In the genomic region with DNA sequence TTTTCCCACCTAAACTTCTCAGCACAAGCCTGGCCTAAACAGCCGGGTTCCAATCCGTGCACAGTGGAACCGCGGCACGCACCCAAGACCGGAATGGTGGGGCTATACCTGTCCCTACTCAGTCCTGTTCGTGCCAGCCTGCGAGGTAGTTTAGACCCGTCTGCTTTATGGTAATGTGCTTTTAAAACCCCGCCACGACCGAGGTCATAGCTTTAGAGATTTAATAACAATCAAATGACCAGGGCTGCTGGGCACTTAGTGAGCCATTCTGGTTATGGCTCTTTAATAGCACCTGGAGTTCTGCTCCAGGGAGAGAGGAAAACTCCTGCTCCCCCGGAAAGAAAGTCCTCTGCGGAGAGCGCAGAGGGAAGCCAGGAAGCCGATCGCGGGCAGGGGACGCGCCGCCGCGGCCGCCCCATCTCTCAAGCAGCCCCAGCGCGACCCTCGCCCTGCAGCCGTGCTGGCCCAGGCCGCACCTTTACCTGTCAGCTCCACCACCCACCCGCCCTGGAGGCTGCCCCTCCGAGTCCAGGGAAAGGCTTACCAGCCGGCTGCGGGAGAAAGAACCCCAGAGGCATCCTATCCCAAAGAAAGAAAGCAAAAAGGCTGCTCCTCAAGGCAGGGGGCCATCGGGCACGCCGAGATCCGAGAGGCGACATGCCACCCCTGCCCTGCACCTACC, we compare ENCODE assay signal across 8 cellular contexts. TPM values are rescaled to one million over a fixed set of nuclear protein-coding genes. Genes with fewer than 3 reads are reported as not detected.
DNase-seq lines count a peak whose midpoint lies in the region; ATAC-seq and TF ChIP-seq lines count a peak whose summit lies in the region.

No MANE protein-coding gene starts in this region.

- peak overlapping the region; percentile 89 to 99 (median 96) for H3K4me3 Mint-ChIP-seq in CD4-positive, CD25-positive, alpha-beta regulatory T cell
- peak overlapping the region; percentile 91 to 99 (median 94) for H3K4me3 Mint-ChIP-seq in brain

- H3K9me3 Mint-ChIP-seq in CD4-positive, CD25-positive, alpha-beta regulatory T cell = no peaks in the 10 kb centered on the region
- no peaks in the 10 kb centered on the region for H3K9me3 Mint-ChIP-seq in brain

- ATAC-seq in CD4-positive, CD25-positive, alpha-beta regulatory T cell (ENCODE audit: low read depth in 2 of 2) = no peak
- ATAC-seq in GM19395 (IDR thresholded peaks at IDR 0.05; ENCODE audit: unreplicated experiment) (peak; percentile 37), HG03432 (IDR thresholded peaks at IDR 0.05; ENCODE audit: unreplicated experiment) (peak; percentile 34)

- peak overlapping the region; percentile 72 for H3K27ac ChIP-seq in CD4-positive, CD25-positive, alpha-beta regulatory T cell (ENCODE audit: insufficient read depth, low read length, poor library complexity, severe bottlenecking)
- H3K27ac ChIP-seq in iPS-20b (ENCODE audit: low read length) = no peak overlapping the region

- H3K27ac Mint-ChIP-seq in CD4-positive, CD25-positive, alpha-beta regulatory T cell = peak overlapping the region; percentile 91 to 99 (median 96)
- H3K27ac Mint-ChIP-seq in brain = peak overlapping the region; percentile 89 to 99 (median 98)

- H3K9me3 ChIP-seq in CD4-positive, CD25-positive, alpha-beta regulatory T cell (ENCODE audit: control insufficient read depth in 2 of 2, low read length in 2 of 2) = no peaks in the 10 kb centered on the region
- H3K9me3 ChIP-seq in iPS-20b (ENCODE audit: insufficient read depth, low read depth, low read length) = no peaks in the 10 kb centered on the region

- peaks cover 0 to 51% (median 28%) of the 10 kb centered on the region in 4 donors for H3K4me1 Mint-ChIP-seq in CD4-positive, CD25-positive, alpha-beta regulatory T cell
- H3K4me1 Mint-ChIP-seq in brain = peaks cover 43% of the 10 kb centered on the region

- H3K27me3 Mint-ChIP-seq in CD4-positive, CD25-positive, alpha-beta regulatory T cell = peaks cover 26% of the 10 kb centered on the region
- peaks cover 37% of the 10 kb centered on the region for H3K27me3 Mint-ChIP-seq in brain

- no peaks in the 10 kb centered on the region for H3K36me3 Mint-ChIP-seq in CD4-positive, CD25-positive, alpha-beta regulatory T cell
- no peaks in the 10 kb centered on the region for H3K36me3 Mint-ChIP-seq in brain

- peaks cover 4% of the 10 kb centered on the region for H3K27me3 ChIP-seq in CD4-positive, CD25-positive, alpha-beta regulatory T cell (ENCODE audit: control insufficient read depth, insufficient read depth, low read length)
- peaks cover 32% of the 10 kb centered on the region for H3K27me3 ChIP-seq in iPS-20b (ENCODE audit: insufficient read depth, low read length)

- peak overlapping the region; percentile 81; the same call in 1 of the 2 replicates for H3K9ac ChIP-seq in iPS-20b (ENCODE audit: low read depth, low read length)

- TF ChIP-seq CTCF in brain (conservative IDR thresholded peaks at IDR 0.05) = no peak

- H3K4me1 ChIP-seq in CD4-positive, CD25-positive, alpha-beta regulatory T cell (ENCODE audit: control insufficient read depth, insufficient read depth, low read length, poor library complexity, severe bottlenecking) = peaks cover 30% of the 10 kb centered on the region
- H3K4me1 ChIP-seq in iPS-20b (ENCODE audit: insufficient read depth, low read length) = peaks cover 4% of the 10 kb centered on the region; the same call in 1 of the 2 replicates

- H3K4me3 ChIP-seq in CD4-positive, CD25-positive, alpha-beta regulatory T cell (ENCODE audit: low read depth, low read length) = peak overlapping the region; percentile 91
- H3K4me3 ChIP-seq in iPS-20b (ENCODE audit: low read length) (peak overlapping the region; percentile 82), skeletal muscle cell (ENCODE audit: low read depth, low read length) (peak overlapping the region; percentile 92)

- DNase-seq in CD4-positive, CD25-positive, alpha-beta regulatory T cell = peak in 2 of 3 donors; percentile 26 to 56
- DNase-seq in SW480 (ENCODE audit: low spot score) = peak; percentile 47
- no peak for DNase-seq in skeletal muscle cell (ENCODE audit: low read depth)
- no peak for DNase-seq in GM19240 (ENCODE audit: insufficient read length, low spot score)

- no peaks in the 10 kb centered on the region for H3K36me3 ChIP-seq in CD4-positive, CD25-positive, alpha-beta regulatory T cell (ENCODE audit: control insufficient read depth, insufficient read depth, low read length)
- H3K36me3 ChIP-seq in iPS-20b (ENCODE audit: insufficient read depth, low read depth, low read length) = no peaks in the 10 kb centered on the region

RNA-seq across cellular contexts. Expression of a gene that starts 0.5 kb away (rescaled TPM):
- 27.7 TPM for total RNA-seq in CD4-positive, CD25-positive, alpha-beta regulatory T cell
- polyA plus RNA-seq in CD4-positive, CD25-positive, alpha-beta regulatory T cell = 10 to 100 TPM; 16.5 to 23.2 (median 18.6) TPM
- 37.8 TPM for polyA plus RNA-seq in brain (ENCODE audit: insufficient read depth, low read depth, low replicate concordance)

Comparison
In these comparisons a context has a peak if more than half of its experiments do, and no peak if none do; other contexts are left out.
1. ATAC-seq: peak in GM19395 (single experiment) and HG03432 (single experiment); none in CD4-positive, CD25-positive, alpha-beta regulatory T cell (0 of 2).
2. DNase-seq: peak in CD4-positive, CD25-positive, alpha-beta regulatory T cell (2 of 3) and SW480 (single experiment); none in skeletal muscle cell (single experiment) and GM19240 (single experiment).
3. Peak in every context shown above with its lines, with median percentiles within 50 percentile points of each other: H3K4me3 ChIP-seq.